Comparison of ENCODE assay signal across 9 cellular contexts in the genomic region with DNA sequence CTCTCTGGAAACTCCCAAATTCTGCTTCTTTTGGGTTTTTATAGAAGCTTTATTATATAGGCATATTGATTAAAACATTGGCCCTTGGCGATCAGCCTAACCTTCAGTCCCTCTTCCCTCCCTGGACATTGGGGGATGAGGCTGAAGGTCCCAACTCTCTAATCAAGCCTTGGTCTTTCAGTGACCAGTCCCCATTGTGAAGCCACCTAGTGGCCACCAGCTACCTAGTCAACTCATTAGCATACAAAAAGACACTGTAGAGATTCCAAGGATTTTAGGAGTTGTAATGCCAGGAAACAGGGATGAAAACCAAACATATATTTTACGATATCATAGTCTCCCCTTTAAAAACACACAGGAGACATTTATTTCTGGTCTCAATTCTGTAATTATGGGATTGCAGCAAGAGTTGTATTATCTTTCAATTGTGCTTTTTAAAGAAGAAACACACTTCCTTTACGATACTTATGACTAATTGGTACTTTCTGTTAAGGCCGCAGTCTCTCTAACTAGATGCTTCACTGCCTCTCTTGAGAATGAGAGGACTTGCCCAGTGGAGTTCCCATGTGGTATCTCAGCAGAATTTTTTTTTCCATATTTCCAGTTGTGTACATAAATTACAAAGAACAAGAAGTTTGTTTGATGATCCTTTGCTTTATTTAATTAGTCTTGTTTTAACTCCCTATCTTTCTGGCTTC. TPM values are rescaled to one million over a fixed set of nuclear protein-coding genes. Genes with fewer than 3 reads are reported as not detected.
DNase-seq lines count a peak whose midpoint lies in the region; TF ChIP-seq lines count a peak whose summit lies in the region.
"Had no signal": no experiment of that assay in that cellular context is flagged by ENCODE, and none has a peak within 500 bp of the region (broad histone marks: within the 10 kb centered on the region; RNA-seq: fewer than 3 reads in every experiment).

No MANE protein-coding gene starts in this region.

- no peaks in the 10 kb centered on the region for H3K27me3 ChIP-seq in suprapubic skin

- H3K4me1 Mint-ChIP-seq in chondrocyte (ENCODE audit: low read depth) (no peaks in the 10 kb centered on the region), nephron progenitor cell (no peaks in the 10 kb centered on the region)

- no peak overlapping the region for H3K27ac ChIP-seq in suprapubic skin

- H3K36me3 ChIP-seq in suprapubic skin: no peaks in the 10 kb centered on the region

- TF ChIP-seq CTCF in AG09319 (IDR thresholded peaks at IDR 0.05; ENCODE audit: low read depth, low read length) (peak; percentile 60), GM12875 (IDR thresholded peaks at IDR 0.05; ENCODE audit: borderline replicate concordance, insufficient read depth, low read depth, low read length) (peak; percentile 69), HFF-Myc (IDR thresholded peaks at IDR 0.05; ENCODE audit: low read depth, low read length, missing control alignments) (peak; percentile 72), chondrocyte (IDR thresholded peaks at IDR 0.05) (peak; percentile 77), nephron progenitor cell (IDR thresholded peaks at IDR 0.05) (peak; percentile 64), suprapubic skin (IDR thresholded peaks at IDR 0.05) (peak in 1 of 2 donors; percentile 14)

- H3K27ac Mint-ChIP-seq in chondrocyte (ENCODE audit: unreplicated experiment) (no peak overlapping the region), nephron progenitor cell (no peak overlapping the region)
- H3K27ac Mint-ChIP-seq: T-helper 1 cell treated with Interleukin-12 subunit alpha and Interleukin-12 subunit beta and Interleukin-4 antibody, amounts not matched to agents 30 μg/mL and 1 μg/mL, for 36 hours had no signal

- H3K9me3 Mint-ChIP-seq in chondrocyte (ENCODE audit: low read depth) (no peaks in the 10 kb centered on the region), nephron progenitor cell (no peaks in the 10 kb centered on the region)
- H3K9me3 Mint-ChIP-seq: T-helper 1 cell treated with Interleukin-12 subunit alpha and Interleukin-12 subunit beta and Interleukin-4 antibody, amounts not matched to agents 30 μg/mL and 1 μg/mL, for 36 hours had no signal

- DNase-seq in AG09319 (ENCODE audit: extremely low read depth, low read depth) (no peak), HFF-Myc (ENCODE audit: extremely low read depth, low read depth) (peak; percentile 1), M059J (ENCODE audit: low read depth) (peak; percentile 30), chondrocyte (ENCODE audit: low spot score) (no peak), nephron progenitor cell (peak; percentile 27), NCI-H1092 (lab: John Stamatoyannopoulos, UW) (no peak), suprapubic skin (ENCODE audit: low spot score in 2 of 2) (no peak)

- H3K4me3 Mint-ChIP-seq in chondrocyte (ENCODE audit: unreplicated experiment) (no peak overlapping the region), nephron progenitor cell (no peak overlapping the region)
- H3K4me3 Mint-ChIP-seq: T-helper 1 cell treated with Interleukin-12 subunit alpha and Interleukin-12 subunit beta and Interleukin-4 antibody, amounts not matched to agents 30 μg/mL and 1 μg/mL, for 36 hours had no signal

- no peak for TF ChIP-seq POLR2A in suprapubic skin (IDR thresholded peaks at IDR 0.05)

- no peaks in the 10 kb centered on the region for H3K4me1 ChIP-seq in suprapubic skin

- H3K9me3 ChIP-seq in suprapubic skin: no peaks in the 10 kb centered on the region

- WGBS in suprapubic skin: 73% methylated on average over 4 of the region's 4 CpGs

- H3K27me3 Mint-ChIP-seq in chondrocyte (ENCODE audit: low read depth) (no peaks in the 10 kb centered on the region), nephron progenitor cell (ENCODE audit: low read depth, poor library complexity) (no peaks in the 10 kb centered on the region)

- H3K36me3 Mint-ChIP-seq in chondrocyte (ENCODE audit: low read depth) (no peaks in the 10 kb centered on the region), nephron progenitor cell (ENCODE audit: low read depth) (no peaks in the 10 kb centered on the region)

- H3K4me3 ChIP-seq in GM12875 (ENCODE audit: low read depth, low read length): no peak overlapping the region
- H3K4me3 ChIP-seq in HFF-Myc (replicated peaks; ENCODE audit: low read depth, low read length): no peak overlapping the region
- H3K4me3 ChIP-seq in suprapubic skin: no peak overlapping the region

- no peak for TF ChIP-seq EP300 in suprapubic skin (IDR thresholded peaks at IDR 0.05)

RNA-seq across cellular contexts. Expression of gene WDR17, which starts 58.2 kb away (rescaled TPM):
- 0.86 and 1.1 TPM in 2 replicates for total RNA-seq in M059J (2014; rRNA removed; shearing (Covaris generic))
- total RNA-seq in chondrocyte: 0.31 to 0.85 TPM (median 0.50 TPM) in 3 replicates
- under 1 TPM; 0.19 to 0.72 (median 0.53) TPM for total RNA-seq in suprapubic skin

Comparison
In these comparisons a context has a peak if more than half of its experiments do, and no peak if none do; other contexts are left out.
1. DNase-seq: peak in HFF-Myc (single experiment), M059J (single experiment) and nephron progenitor cell (single experiment); none in AG09319 (single experiment), chondrocyte (single experiment), NCI-H1092 (single experiment) and suprapubic skin (0 of 2).